Comparison of ENCODE assay signal across 1 cellular context in the genomic region with DNA sequence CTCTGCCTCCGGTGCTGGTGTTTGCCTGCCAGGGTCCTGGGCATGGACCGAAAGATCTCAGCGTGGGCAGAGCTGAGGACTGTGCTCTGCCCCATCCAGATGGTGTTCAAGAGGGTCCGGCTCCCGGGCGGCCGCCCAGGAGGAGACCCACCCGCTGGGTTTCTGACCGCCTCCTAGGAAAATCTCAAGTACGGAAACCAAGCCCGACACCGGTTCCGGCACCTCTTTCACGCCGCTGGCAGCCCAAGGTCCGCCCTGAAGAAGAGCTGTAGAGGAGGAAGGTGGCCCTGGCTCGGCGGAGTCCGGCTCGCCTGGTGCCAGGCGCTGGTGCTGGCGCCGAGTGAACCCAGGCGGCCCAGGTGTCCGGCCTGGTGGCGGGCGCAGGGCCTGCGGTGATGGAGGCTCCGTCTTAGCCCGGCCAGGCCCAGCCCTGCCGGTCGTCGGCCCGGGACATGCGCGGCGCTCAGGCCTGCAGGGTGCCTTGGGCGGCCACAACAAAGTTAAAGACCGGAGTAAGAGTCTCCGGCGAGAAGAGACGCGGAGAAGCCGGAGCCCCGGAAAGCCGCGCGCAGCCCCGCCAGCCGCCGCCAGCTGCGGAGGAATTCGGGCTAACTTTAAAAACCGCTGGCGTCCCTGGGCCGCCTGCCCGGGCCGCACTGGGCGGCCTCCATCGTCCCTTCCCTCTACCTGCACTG.
TF ChIP-seq lines count a peak whose summit lies in the region.

No MANE protein-coding gene starts in this region.

TF ChIP-seq in SK-N-SH, 30 proteins besides CTCF, POLR2A, EP300 and RAD21 (continued from another document):
- TF ChIP-seq IRF3 (IDR thresholded peaks at IDR 0.05; ENCODE audit: low read depth, low read length): no peak
- no peak for TF ChIP-seq TEAD4 (IDR thresholded peaks at IDR 0.05; ENCODE audit: borderline replicate concordance, insufficient read depth)
- TF ChIP-seq EZH2phosphoT487 (IDR thresholded peaks at IDR 0.05; ENCODE audit: borderline replicate concordance, low read depth): no peak
- TF ChIP-seq USF2 (IDR thresholded peaks at IDR 0.05; ENCODE audit: borderline replicate concordance, low read depth, low read length): no peak
- no peak for TF ChIP-seq FOXM1 (IDR thresholded peaks at IDR 0.05; ENCODE audit: low read depth)
- TF ChIP-seq ZBTB33 (IDR thresholded peaks at IDR 0.05; ENCODE audit: borderline replicate concordance, low read depth): no peak
- TF ChIP-seq NFIC (IDR thresholded peaks at IDR 0.05; ENCODE audit: borderline replicate concordance): no peak
- TF ChIP-seq, protein P1, sequence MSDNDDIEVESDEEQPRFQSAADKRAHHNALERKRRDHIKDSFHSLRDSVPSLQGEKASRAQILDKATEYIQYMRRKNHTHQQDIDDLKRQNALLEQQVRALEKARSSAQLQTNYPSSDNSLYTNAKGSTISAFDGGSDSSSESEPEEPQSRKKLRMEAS (IDR thresholded peaks at IDR 0.05; ENCODE audit: low read depth): no peak
TF ChIP-seq in SK-N-SH: peak in this region for 0.
